Comparison of ENCODE assay signal across 31 cellular contexts in the genomic region with DNA sequence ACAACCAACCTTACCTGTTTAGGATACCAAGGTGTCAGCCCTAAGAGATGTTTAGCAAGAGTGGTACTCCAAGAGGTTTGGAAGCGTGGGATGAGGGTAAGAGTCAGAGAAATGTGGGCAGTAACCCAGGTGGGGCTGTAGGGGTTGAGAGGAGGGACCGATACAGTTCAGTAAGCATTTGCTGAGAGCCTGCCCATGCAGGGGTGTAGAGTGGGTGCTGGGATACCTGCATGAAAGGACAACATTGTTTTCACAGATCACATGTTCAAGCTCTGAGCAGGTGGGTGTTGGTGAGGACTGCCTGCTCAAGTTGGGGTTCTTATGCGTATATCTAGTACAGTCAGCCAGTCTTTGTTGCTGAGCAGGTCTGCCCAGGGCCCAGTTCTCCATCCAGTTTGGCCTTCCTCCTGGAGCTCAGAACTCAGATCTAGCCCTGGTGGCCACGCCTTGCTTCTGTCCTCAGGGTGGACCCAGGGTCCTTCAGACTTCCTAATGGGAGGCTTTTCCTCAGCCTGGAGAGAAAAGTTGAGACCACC. TPM values are rescaled to one million over a fixed set of nuclear protein-coding genes. Genes with fewer than 3 reads are reported as not detected.
A peak's percentile ranks its signal among the peaks of the same experiment; 100 is the strongest.
DNase-seq lines count a peak whose midpoint lies in the region; ATAC-seq and TF ChIP-seq lines count a peak whose summit lies in the region.
"Had no signal": no experiment of that assay in that cellular context is flagged by ENCODE, and none has a peak within 500 bp of the region (broad histone marks: within the 10 kb centered on the region; RNA-seq: fewer than 3 reads in every experiment).

No MANE protein-coding gene starts in this region.

- no peak for TF ChIP-seq CTCF in esophagus squamous epithelium (IDR thresholded peaks at IDR 0.05)
- TF ChIP-seq CTCF in thyroid gland (IDR thresholded peaks at IDR 0.05), result peak in 3 of 6 experiments; percentile 8 to 20 (median 17)
- no peak for TF ChIP-seq CTCF in Calu3 (IDR thresholded peaks at IDR 0.05; ENCODE audit: unreplicated experiment)

- TF ChIP-seq POLR2A in esophagus squamous epithelium (IDR thresholded peaks at IDR 0.05) (no peak), thyroid gland (IDR thresholded peaks at IDR 0.05) (peak in 1 of 2 donors; percentile 59)

- H3K36me3 ChIP-seq in esophagus squamous epithelium (no peaks in the 10 kb centered on the region), thyroid gland (no peaks in the 10 kb centered on the region)
- H3K36me3 ChIP-seq: BLaER1, brain microvascular endothelial cell, neural progenitor cell, right atrium auricular region had no signal

- H3K4me3 Mint-ChIP-seq in activated naive CD8-positive, alpha-beta T cell, result peak overlapping the region; percentile 14
- H3K4me3 Mint-ChIP-seq in activated naive CD8-positive, alpha-beta T cell treated with anti-CD3 and anti-CD28 coated beads, Interleukin-2, amount 50 U/mL, for 24 hours, result no peak overlapping the region
- H3K4me3 Mint-ChIP-seq in Calu3 (ENCODE audit: low read depth, unreplicated experiment), result no peak overlapping the region
- H3K4me3 Mint-ChIP-seq: HFFc6, neural progenitor cell had no signal

- ATAC-seq in activated naive CD8-positive, alpha-beta T cell treated with anti-CD3 and anti-CD28 coated beads, Interleukin-2, amount 50 U/mL, for 24 hours, result no peak
- ATAC-seq in GM19467 (IDR thresholded peaks at IDR 0.05; ENCODE audit: unreplicated experiment) (no peak), HG03095 (IDR thresholded peaks at IDR 0.05; ENCODE audit: unreplicated experiment) (no peak)
- ATAC-seq: Panc1 had no signal

- no peaks in the 10 kb centered on the region for H3K9me3 Mint-ChIP-seq in activated naive CD8-positive, alpha-beta T cell (ENCODE audit: low read depth)
- no peaks in the 10 kb centered on the region for H3K9me3 Mint-ChIP-seq in activated naive CD8-positive, alpha-beta T cell treated with anti-CD3 and anti-CD28 coated beads, Interleukin-2, amount 50 U/mL, for 24 hours
- no peaks in the 10 kb centered on the region for H3K9me3 Mint-ChIP-seq in Calu3 (ENCODE audit: low read depth, unreplicated experiment)
- H3K9me3 Mint-ChIP-seq: HFFc6, neural progenitor cell had no signal

- 86 to 87% methylated on average over 4 of the region's 4 CpGs for WGBS in esophagus squamous epithelium, 2 donors
- 45 to 60% methylated on average over 4 of the region's 4 CpGs for WGBS in thyroid gland, 2 donors

- H3K27ac Mint-ChIP-seq in activated naive CD8-positive, alpha-beta T cell, result peak overlapping the region; percentile 79
- H3K27ac Mint-ChIP-seq in activated naive CD8-positive, alpha-beta T cell treated with anti-CD3 and anti-CD28 coated beads, Interleukin-2, amount 50 U/mL, for 24 hours, result no peak overlapping the region
- no peak overlapping the region for H3K27ac Mint-ChIP-seq in Calu3 (ENCODE audit: unreplicated experiment)
- H3K27ac Mint-ChIP-seq: HFFc6, neural progenitor cell had no signal

- DNase-seq in activated naive CD8-positive, alpha-beta T cell treated with anti-CD3 and anti-CD28 coated beads, Interleukin-2, amount 50 U/mL, for 24 hours, result no peak
- DNase-seq in NCI-H526 (lab: John Stamatoyannopoulos, UW) (peak; percentile 82), esophagus squamous epithelium (lab: John Stamatoyannopoulos, UW) (no peak), thyroid gland (peak; percentile 89 to 94), Calu3 (no peak)
- DNase-seq: ACHN; activated CD4-positive, alpha-beta T cell treated with anti-CD3 and anti-CD28 coated beads, Interleukin-2, amount 50 U/mL, for 48 hours; activated CD8-positive, alpha-beta memory T cell treated with anti-CD3 and anti-CD28 coated beads, Interleukin-2, amount 50 U/mL, for 48 hours; amniotic stem cell; brain microvascular endothelial cell; DMS79 treated with DMSO at 0.1 percent for 48 hours; GF-D8; head of caudate nucleus; HFFc6; NCI-H1694; NCI-H2171; NCI-H510A treated with DMSO at 0.1 percent for 48 hours; SHP77; T1000 had no signal

- CTCF ChIA-PET in Calu3 (lab: Charles Lee), result no interaction called here

- intact Hi-C loops in esophagus squamous epithelium (cut with DNase I), result no loop called here
- intact Hi-C loops in thyroid gland (cut with DNase I), result no loop called here
- intact Hi-C loops in Calu3 (cut with micrococcal nuclease; ENCODE audit: unreplicated experiment), result no loop called here

- no TSS peak for BruUV-seq in Calu3 (replicated peaks; lab: Mats Ljungman, UMichigan)

- peaks cover 84% of the 10 kb centered on the region for H3K4me1 Mint-ChIP-seq in activated naive CD8-positive, alpha-beta T cell (ENCODE audit: low read depth)
- peaks cover 69% of the 10 kb centered on the region for H3K4me1 Mint-ChIP-seq in activated naive CD8-positive, alpha-beta T cell treated with anti-CD3 and anti-CD28 coated beads, Interleukin-2, amount 50 U/mL, for 24 hours
- no peaks in the 10 kb centered on the region for H3K4me1 Mint-ChIP-seq in Calu3 (ENCODE audit: low read depth, unreplicated experiment)

- H3K27me3 Mint-ChIP-seq in activated naive CD8-positive, alpha-beta T cell, result no peaks in the 10 kb centered on the region
- H3K27me3 Mint-ChIP-seq in activated naive CD8-positive, alpha-beta T cell treated with anti-CD3 and anti-CD28 coated beads, Interleukin-2, amount 50 U/mL, for 24 hours, result no peaks in the 10 kb centered on the region
- H3K27me3 Mint-ChIP-seq in Calu3 (ENCODE audit: unreplicated experiment), result peaks cover 44% of the 10 kb centered on the region

- H3K4me3 ChIP-seq in esophagus squamous epithelium (no peak overlapping the region), thyroid gland (replicated peaks in 1 of 3) (no peak overlapping the region)
- H3K4me3 ChIP-seq: BLaER1, lung, neural progenitor cell, right atrium auricular region, smooth muscle cell had no signal

- H3K27me3 ChIP-seq in esophagus squamous epithelium (no peaks in the 10 kb centered on the region), thyroid gland (no peaks in the 10 kb centered on the region)
- H3K27me3 ChIP-seq: BLaER1, brain microvascular endothelial cell, neural progenitor cell, right atrium auricular region had no signal

- H3K27ac ChIP-seq in esophagus squamous epithelium, result peak overlapping the region in 3 of 4 donors; percentile 2 to 10 (median 6)
- peak overlapping the region; percentile 82 to 97 (median 93) for H3K27ac ChIP-seq in thyroid gland
- H3K27ac ChIP-seq: BLaER1, brain microvascular endothelial cell, epithelial cell of prostate, neural progenitor cell, parathyroid adenoma, right atrium auricular region had no signal

- no peaks in the 10 kb centered on the region for H3K9me3 ChIP-seq in esophagus squamous epithelium
- H3K9me3 ChIP-seq in thyroid gland, result no peaks in the 10 kb centered on the region
- H3K9me3 ChIP-seq: BLaER1, right atrium auricular region had no signal

- H3K36me3 Mint-ChIP-seq in activated naive CD8-positive, alpha-beta T cell, result peaks cover 10% of the 10 kb centered on the region
- H3K36me3 Mint-ChIP-seq in activated naive CD8-positive, alpha-beta T cell treated with anti-CD3 and anti-CD28 coated beads, Interleukin-2, amount 50 U/mL, for 24 hours (ENCODE audit: low read depth), result no peaks in the 10 kb centered on the region
- H3K36me3 Mint-ChIP-seq in Calu3 (ENCODE audit: insufficient read depth, unreplicated experiment), result no peaks in the 10 kb centered on the region
- H3K36me3 Mint-ChIP-seq: neural progenitor cell had no signal

- H3K4me1 ChIP-seq in esophagus squamous epithelium, result peaks cover 14 to 62% (median 15%) of the 10 kb centered on the region in 3 donors
- peaks cover 90 to 97% of the 10 kb centered on the region in 2 donors for H3K4me1 ChIP-seq in thyroid gland
- H3K4me1 ChIP-seq: neural progenitor cell, right atrium auricular region had no signal

RNA-seq across cellular contexts. Expression of gene PPFIBP2, which starts 14.8 kb away (rescaled TPM):
- total RNA-seq in esophagus squamous epithelium (10 to 100 TPM; 28.1 to 61.1 (median 49.4) TPM), thyroid gland (10 to 100 TPM; 64.3 to 91.9 (median 71.6) TPM), Calu3 (2022) (28.5 and 51.8 TPM in 2 replicates)

RNA-seq across cellular contexts. Expression of gene OLFML1, which starts 43.3 kb away (rescaled TPM):
- total RNA-seq in esophagus squamous epithelium (1 to 10 TPM in 2 of 4 donors, under 1 TPM in 1, not detected in 1; 0.35 to 6.3 (median 2.4) TPM), thyroid gland (10 to 100 TPM in 1 of 4 donors, 1 to 10 TPM in 3; 2.7 to 11.0 (median 5.8) TPM), Calu3 (2022) (not detected in 2 replicates)
- total RNA-seq: kidney epithelial cell, smooth muscle cell had no signal

Comparison
In these comparisons a context has a peak if more than half of its experiments do, and no peak if none do; other contexts are left out.
1. DNase-seq: peak in NCI-H526 (2 of 2) and thyroid gland (2 of 2); none in activated naive CD8-positive, alpha-beta T cell treated with anti-CD3 and anti-CD28 coated beads, Interleukin-2, amount 50 U/mL, for 24 hours (single experiment), esophagus squamous epithelium (single experiment) and Calu3 (single experiment).